In the genomic region with DNA sequence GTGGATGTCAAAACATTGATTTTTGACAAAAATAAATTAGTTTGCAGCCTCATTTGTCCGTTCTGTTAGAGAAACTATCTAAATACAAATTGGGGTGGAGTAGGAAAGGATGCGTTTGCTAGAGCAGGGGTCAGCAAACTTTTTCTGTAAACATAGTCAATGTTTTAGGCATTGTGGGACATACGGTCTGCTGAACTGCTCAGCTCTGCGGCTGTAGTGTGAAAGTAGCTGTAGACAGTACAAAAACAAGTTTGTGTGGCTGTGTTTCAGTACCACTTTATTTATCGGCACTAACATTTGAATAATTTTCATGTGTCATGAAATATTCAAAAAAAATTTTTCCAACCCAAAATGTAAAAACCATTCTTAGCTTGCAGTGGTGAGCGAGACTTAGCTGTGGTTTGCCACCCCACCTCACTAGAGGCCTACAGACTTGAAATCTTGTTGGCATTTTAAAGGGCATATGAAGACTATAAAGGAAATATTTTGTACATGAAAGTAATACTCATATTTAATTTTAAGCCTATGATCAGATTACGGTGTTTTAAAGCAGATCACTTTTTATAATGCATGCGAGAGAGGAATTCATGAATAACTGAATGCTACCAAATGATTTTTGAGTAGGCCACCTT, we compare ENCODE assay signal across 27 cellular contexts.
"Had no signal": no experiment of that assay in that cellular context is flagged by ENCODE, and none has a peak within 500 bp of the region (broad histone marks: within the 10 kb centered on the region; RNA-seq: fewer than 3 reads in every experiment).

No MANE protein-coding gene starts in this region.

- H3K4me3 ChIP-seq: ascending aorta, MG63, SJCRH30, SK-N-MC had no signal

- H3K9me3 ChIP-seq: ascending aorta, MG63 had no signal

- H3K27ac Mint-ChIP-seq: activated CD4-positive, alpha-beta memory T cell treated with anti-CD3 and anti-CD28 coated beads, Interleukin-2, amount 10 ng/mL, durations not matched to agents 7 days and 5 days; activated naive CD4-positive, alpha-beta T cell treated with anti-CD3 and anti-CD28 coated beads for 36 hours; activated naive CD8-positive, alpha-beta T cell; activated T-cell treated with anti-CD3 and anti-CD28 coated beads, Interleukin-2, amount 50 U/mL, for 24 hours; activated T-helper 2 cell treated with anti-CD3 and anti-CD28 coated beads, Interferon-gamma antibody, Interleukin-2, Interleukin-4, amounts not matched to agents 10 μg/mL and 5 μg/mL and 100 μg/mL, durations not matched to agents 14 hours and 24 hours and 36 hours had no signal

- DNase-seq: activated CD4-positive, alpha-beta memory T cell treated with anti-CD3 and anti-CD28 coated beads, Interleukin-2, amount 10 ng/mL, durations not matched to agents 7 days and 5 days; activated CD4-positive, alpha-beta T cell treated with anti-CD3 and anti-CD28 coated beads for 1 hour; activated CD4-positive, alpha-beta T cell treated with anti-CD3 and anti-CD28 coated beads for 48 hours; activated CD4-positive, CD25-positive, alpha-beta regulatory T cell; activated gamma-delta T cell treated with Interleukin-2 at 50 U/mL for 16 hours; activated naive CD4-positive, alpha-beta T cell treated with anti-CD3 and anti-CD28 coated beads for 36 hours; activated T-cell treated with anti-CD3 and anti-CD28 coated beads, Interleukin-2, amount 50 U/mL, for 24 hours; amygdala; Kasumi-1; KG1; MG63; NCI-H1048; NCI-H1105 treated with DMSO at 0.1 percent for 48 hours; NCI-H1436; NCI-H1694; NCI-H1930; NCI-H345; NCI-H524 treated with DMSO at 0.1 percent for 48 hours; SHP77; SJCRH30; T1000 had no signal

- H3K27me3 ChIP-seq: ascending aorta, MG63, SJCRH30 had no signal

- ATAC-seq: Panc1 had no signal

- H3K27ac ChIP-seq: ascending aorta, SJCRH30, SK-N-MC, WERI-Rb-1 had no signal

- H3K4me1 ChIP-seq: SJCRH30 had no signal

- H3K4me3 Mint-ChIP-seq: activated CD4-positive, alpha-beta memory T cell treated with anti-CD3 and anti-CD28 coated beads, Interleukin-2, amount 10 ng/mL, durations not matched to agents 7 days and 5 days; activated naive CD4-positive, alpha-beta T cell treated with anti-CD3 and anti-CD28 coated beads for 36 hours; activated naive CD8-positive, alpha-beta T cell; activated T-cell treated with anti-CD3 and anti-CD28 coated beads, Interleukin-2, amount 50 U/mL, for 24 hours had no signal

- H3K36me3 ChIP-seq: MG63, SJCRH30, WERI-Rb-1 had no signal

- H3K9me3 Mint-ChIP-seq: activated CD4-positive, alpha-beta memory T cell treated with anti-CD3 and anti-CD28 coated beads, Interleukin-2, amount 10 ng/mL, durations not matched to agents 7 days and 5 days; activated naive CD4-positive, alpha-beta T cell treated with anti-CD3 and anti-CD28 coated beads for 36 hours; activated T-cell treated with anti-CD3 and anti-CD28 coated beads, Interleukin-2, amount 50 U/mL, for 24 hours; activated T-helper 2 cell treated with anti-CD3 and anti-CD28 coated beads, Interferon-gamma antibody, Interleukin-2, Interleukin-4, amounts not matched to agents 10 μg/mL and 5 μg/mL and 100 μg/mL, durations not matched to agents 14 hours and 24 hours and 36 hours had no signal
